ENCODE assay signal across 16 cellular contexts in genomic region chr2:240413813-240414429, GRCh38. TPM values are rescaled to one million over a fixed set of nuclear protein-coding genes. Genes with fewer than 3 reads are reported as not detected.
DNase-seq lines count a peak whose midpoint lies in the region; ATAC-seq, FAIRE-seq and TF ChIP-seq lines count a peak whose summit lies in the region.
"Had no signal": no experiment of that assay in that cellular context is flagged by ENCODE, and none has a peak within 500 bp of the region (broad histone marks: within the 10 kb centered on the region; RNA-seq: fewer than 3 reads in every experiment).

No MANE protein-coding gene starts in this region.

- TF ChIP-seq POLR2A in sigmoid colon (IDR thresholded peaks at IDR 0.05): no peak

- H3K27ac ChIP-seq in kidney (ENCODE audit: low read depth in 2 of 2, low read length in 2 of 2) (no peak overlapping the region), sigmoid colon (no peak overlapping the region)

- H3K4me3 ChIP-seq in kidney (ENCODE audit: low read length in 2 of 2): no peak overlapping the region
- no peak overlapping the region for H3K4me3 ChIP-seq in sigmoid colon

- no peaks in the 10 kb centered on the region for H3K4me1 ChIP-seq in kidney (ENCODE audit: control insufficient read depth in 1 of 2, insufficient read depth in 1 of 2, low read depth in 1 of 2, low read length in 2 of 2)
- no peaks in the 10 kb centered on the region for H3K4me1 ChIP-seq in sigmoid colon

- no peaks in the 10 kb centered on the region for H3K27me3 ChIP-seq in sigmoid colon

- DNase-seq in left ventricle myocardium superior (peak; percentile 3), left cardiac atrium (no peak), kidney (peak; percentile 51), sigmoid colon (peak; percentile 46), NCI-H446 (lab: John Stamatoyannopoulos, UW) (no peak), frontal cortex (ENCODE audit: low spot score in 2 of 2) (no peak)
- DNase-seq: ACHN, DMS79 treated with DMSO at 0.1 percent for 48 hours, KG1, MV-4-11, NCI-H1417, NCI-H187, NCI-H2227 treated with DMSO at 0.1 percent for 48 hours, NCI-H524, RPMI8226 had no signal

- H3K36me3 ChIP-seq in kidney (ENCODE audit: control insufficient read depth in 1 of 2, insufficient read depth in 2 of 2, low read length in 2 of 2) (no peaks in the 10 kb centered on the region), sigmoid colon (no peaks in the 10 kb centered on the region)

- 57 to 76% methylated on average over 4 of the region's 4 CpGs for WGBS in sigmoid colon, 2 donors

- FAIRE-seq in kidney (lab: Jason Lieb, UNC) (no peak), frontal cortex (lab: Jason Lieb, UNC) (no peak)

- peaks cover 0 to 5% of the 10 kb centered on the region in 2 donors for H3K9me3 ChIP-seq in kidney (ENCODE audit: control insufficient read depth in 1 of 2, low read length in 2 of 2)
- H3K9me3 ChIP-seq in sigmoid colon: peaks cover 0 to 3% (median 1%) of the 10 kb centered on the region in 4 donors

- TF ChIP-seq EP300 in sigmoid colon (IDR thresholded peaks at IDR 0.05): no peak

- intact Hi-C loops in left ventricle myocardium superior (cut with micrococcal nuclease): no loop called here
- intact Hi-C loops in left cardiac atrium (cut with DNase I): no loop called here
- intact Hi-C loops in kidney (cut with DNase I): no loop called here
- intact Hi-C loops in sigmoid colon (cut with DNase I): no loop called here

- TF ChIP-seq CTCF in kidney (IDR thresholded peaks at IDR 0.05; ENCODE audit: borderline replicate concordance, extremely low read depth, insufficient read depth) (no peak), sigmoid colon (IDR thresholded peaks at IDR 0.05) (no peak)

- no peak for ATAC-seq in left ventricle myocardium superior
- ATAC-seq in left cardiac atrium: no peak
- no peak for ATAC-seq in HG02870 (IDR thresholded peaks at IDR 0.05; ENCODE audit: unreplicated experiment)

- H3K9ac ChIP-seq in kidney (ENCODE audit: low read length in 2 of 2): no peak overlapping the region

RNA-seq across cellular contexts. Expression of gene GPC1, which starts 21.5 kb away (rescaled TPM):
- total RNA-seq in left ventricle myocardium superior (177 TPM), left cardiac atrium (10 to 100 TPM; 74.6 to 78.4 TPM), kidney (124 TPM), sigmoid colon (10 to 100 TPM in 3 of 4 donors, 1 to 10 TPM in 1; 7.2 to 30.7 (median 23.7) TPM), frontal cortex (38.7 TPM)
- polyA plus RNA-seq in kidney (ENCODE audit: insufficient read depth, low read depth, low replicate concordance) (18.4 TPM), sigmoid colon (10 to 100 TPM in 1 of 3 donors, 1 to 10 TPM in 2; 3.0 to 15.8 (median 7.2) TPM)

Comparison
In these comparisons a context has a peak if more than half of its experiments do, and no peak if none do; other contexts are left out.
1. DNase-seq: peak in left ventricle myocardium superior (single experiment), kidney (single experiment) and sigmoid colon (single experiment); none in left cardiac atrium (single experiment), NCI-H446 (0 of 2) and frontal cortex (0 of 2).